ENCODE assay signal across 14 cellular contexts in the genomic region with DNA sequence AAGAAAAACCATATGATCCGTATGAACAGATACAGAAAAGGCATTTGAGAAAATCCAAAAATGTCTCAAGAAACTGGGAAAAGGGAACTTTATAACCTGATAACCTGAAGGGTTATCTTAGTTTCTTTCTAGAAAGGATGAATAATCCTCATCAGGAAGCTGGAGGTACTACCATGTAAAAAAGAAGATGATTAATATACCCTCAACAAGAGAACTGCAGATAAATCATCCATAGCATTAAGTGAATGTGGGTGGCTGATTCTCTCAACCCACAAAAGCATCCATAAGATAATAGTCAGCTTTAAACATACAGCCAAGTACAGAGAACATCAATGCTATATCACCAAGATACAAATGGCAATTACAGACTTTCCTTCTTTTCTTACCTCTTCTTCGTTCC. TPM values are rescaled to one million over a fixed set of nuclear protein-coding genes. Genes with fewer than 3 reads are reported as not detected.
DNase-seq lines count a peak whose midpoint lies in the region; ATAC-seq and TF ChIP-seq lines count a peak whose summit lies in the region.
"Had no signal": no experiment of that assay in that cellular context is flagged by ENCODE, and none has a peak within 500 bp of the region (broad histone marks: within the 10 kb centered on the region; RNA-seq: fewer than 3 reads in every experiment).

No MANE protein-coding gene starts in this region.

- H3K27me3 ChIP-seq in PC-9 (ENCODE audit: insufficient read depth, low read depth), result no peaks in the 10 kb centered on the region
- H3K27me3 ChIP-seq: BLaER1 treated with 17β-estradiol and CSF1 and Interleukin-3, amounts not matched to agents 10 nM and 100 nM had no signal

- no peak for DNase-seq in activated CD8-positive, alpha-beta T cell treated with anti-CD3 and anti-CD28 coated beads for 36 hours
- no peak for DNase-seq in activated CD8-positive, alpha-beta T cell treated with anti-CD3 and anti-CD28 coated beads, Interleukin-2, amount 10 ng/mL, durations not matched to agents 7 days and 5 days
- DNase-seq in ELR (ENCODE audit: low read depth) (peak; percentile 33), putamen (ENCODE audit: low spot score) (peak; percentile 2), midbrain (lab: John Stamatoyannopoulos, UW) (no peak), PC-9 (no peak)
- DNase-seq: ACHN; CD4-positive, CD25-positive, alpha-beta regulatory T cell; DMS53; GM23248 had no signal

- peaks cover 26% of the 10 kb centered on the region for H3K4me1 Mint-ChIP-seq in activated CD8-positive, alpha-beta T cell treated with anti-CD3 and anti-CD28 coated beads for 36 hours (ENCODE audit: low read depth)
- H3K4me1 Mint-ChIP-seq in activated CD8-positive, alpha-beta T cell treated with anti-CD3 and anti-CD28 coated beads, Interleukin-2, amount 10 ng/mL, durations not matched to agents 7 days and 5 days (ENCODE audit: low read depth), result peaks cover 15% of the 10 kb centered on the region
- peaks cover 18% of the 10 kb centered on the region for H3K4me1 Mint-ChIP-seq in activated T-helper 17 cell treated with anti-CD3 and anti-CD28 coated beads, Interleukin-2, amount 50 U/mL, for 72 hours

- no peak overlapping the region for H3K4me3 ChIP-seq in PC-9
- H3K4me3 ChIP-seq: BLaER1 treated with 17β-estradiol and CSF1 and Interleukin-3, amounts not matched to agents 10 nM and 100 nM; GM23248 had no signal

- POLR2A ChIA-PET in activated CD8-positive, alpha-beta T cell treated with anti-CD3 and anti-CD28 coated beads for 36 hours (lab: Charles Lee), result no interaction called here
- POLR2A ChIA-PET in activated CD8-positive, alpha-beta T cell treated with anti-CD3 and anti-CD28 coated beads, Interleukin-2, amount 10 ng/mL, durations not matched to agents 7 days and 5 days (lab: Charles Lee), result interaction anchor here (0.6 kb wide), 1 partner anchor 447 kb away, joined by 3 read pairs; no protein-coding TSS in a partner anchor
- POLR2A ChIA-PET in PC-9 (lab: Charles Lee; ENCODE audit: unreplicated experiment), result no interaction called here

- peaks cover 2% of the 10 kb centered on the region for H3K9me3 Mint-ChIP-seq in activated CD8-positive, alpha-beta T cell treated with anti-CD3 and anti-CD28 coated beads for 36 hours
- no peaks in the 10 kb centered on the region for H3K9me3 Mint-ChIP-seq in activated CD8-positive, alpha-beta T cell treated with anti-CD3 and anti-CD28 coated beads, Interleukin-2, amount 10 ng/mL, durations not matched to agents 7 days and 5 days (ENCODE audit: insufficient read depth)
- no peaks in the 10 kb centered on the region for H3K9me3 Mint-ChIP-seq in activated T-helper 17 cell treated with anti-CD3 and anti-CD28 coated beads, Interleukin-2, amount 50 U/mL, for 72 hours
- H3K9me3 Mint-ChIP-seq: CD4-positive, CD25-positive, alpha-beta regulatory T cell had no signal

- H4K20me1 ChIP-seq in PC-9 (ENCODE audit: insufficient read depth), result no peaks in the 10 kb centered on the region

- no peaks in the 10 kb centered on the region for H3K36me3 ChIP-seq in PC-9 (ENCODE audit: low read depth)

- no peak overlapping the region for H3K27ac Mint-ChIP-seq in activated CD8-positive, alpha-beta T cell treated with anti-CD3 and anti-CD28 coated beads for 36 hours
- H3K27ac Mint-ChIP-seq in activated CD8-positive, alpha-beta T cell treated with anti-CD3 and anti-CD28 coated beads, Interleukin-2, amount 10 ng/mL, durations not matched to agents 7 days and 5 days, result no peak overlapping the region
- no peak overlapping the region for H3K27ac Mint-ChIP-seq in activated T-helper 17 cell treated with anti-CD3 and anti-CD28 coated beads, Interleukin-2, amount 50 U/mL, for 72 hours
- H3K27ac Mint-ChIP-seq: CD4-positive, CD25-positive, alpha-beta regulatory T cell had no signal

- no peak overlapping the region for H3K27ac ChIP-seq in PC-9
- H3K27ac ChIP-seq: BLaER1 treated with 17β-estradiol and CSF1 and Interleukin-3, amounts not matched to agents 10 nM and 100 nM; GM23248; HL-60 had no signal

- H3K27me3 Mint-ChIP-seq in activated CD8-positive, alpha-beta T cell treated with anti-CD3 and anti-CD28 coated beads for 36 hours, result no peaks in the 10 kb centered on the region
- no peaks in the 10 kb centered on the region for H3K27me3 Mint-ChIP-seq in activated CD8-positive, alpha-beta T cell treated with anti-CD3 and anti-CD28 coated beads, Interleukin-2, amount 10 ng/mL, durations not matched to agents 7 days and 5 days (ENCODE audit: low read depth)
- no peaks in the 10 kb centered on the region for H3K27me3 Mint-ChIP-seq in activated T-helper 17 cell treated with anti-CD3 and anti-CD28 coated beads, Interleukin-2, amount 50 U/mL, for 72 hours
- H3K27me3 Mint-ChIP-seq: CD4-positive, CD25-positive, alpha-beta regulatory T cell had no signal

- H3K9me3 ChIP-seq in PC-9 (ENCODE audit: insufficient read depth, low read depth), result no peaks in the 10 kb centered on the region
- H3K9me3 ChIP-seq: BLaER1 treated with 17β-estradiol and CSF1 and Interleukin-3, amounts not matched to agents 10 nM and 100 nM had no signal

- TF ChIP-seq CTCF in activated CD8-positive, alpha-beta T cell treated with anti-CD3 and anti-CD28 coated beads for 36 hours (IDR thresholded peaks at IDR 0.05), result no peak
- no peak for TF ChIP-seq CTCF in PC-9 (conservative IDR thresholded peaks at IDR 0.05)

- no peak overlapping the region for H2AFZ ChIP-seq in PC-9
- H2AFZ ChIP-seq: GM23248 had no signal

- ATAC-seq in activated CD8-positive, alpha-beta T cell treated with anti-CD3 and anti-CD28 coated beads for 36 hours, result peak; percentile 34
- ATAC-seq in activated CD8-positive, alpha-beta T cell treated with anti-CD3 and anti-CD28 coated beads, Interleukin-2, amount 10 ng/mL, durations not matched to agents 7 days and 5 days, result no peak
- ATAC-seq in activated T-helper 17 cell treated with anti-CD3 and anti-CD28 coated beads, Interleukin-2, amount 50 U/mL, for 72 hours (replicated peaks), result peak; percentile 67
- ATAC-seq: HCT116 had no signal

- no peaks in the 10 kb centered on the region for H3K4me1 ChIP-seq in PC-9 (replicated peaks; ENCODE audit: insufficient read depth)

- no peak overlapping the region for H3K4me3 Mint-ChIP-seq in activated CD8-positive, alpha-beta T cell treated with anti-CD3 and anti-CD28 coated beads for 36 hours
- H3K4me3 Mint-ChIP-seq in activated CD8-positive, alpha-beta T cell treated with anti-CD3 and anti-CD28 coated beads, Interleukin-2, amount 10 ng/mL, durations not matched to agents 7 days and 5 days, result no peak overlapping the region
- no peak overlapping the region for H3K4me3 Mint-ChIP-seq in activated T-helper 17 cell treated with anti-CD3 and anti-CD28 coated beads, Interleukin-2, amount 50 U/mL, for 72 hours
- H3K4me3 Mint-ChIP-seq: CD4-positive, CD25-positive, alpha-beta regulatory T cell had no signal

- intact Hi-C loops in activated CD8-positive, alpha-beta T cell treated with anti-CD3 and anti-CD28 coated beads for 36 hours (cut with micrococcal nuclease), result no loop called here
- intact Hi-C loops in PC-9 (cut with micrococcal nuclease; ENCODE audit: unreplicated experiment), result no loop called here

- H3F3A ChIP-seq in PC-9 (ENCODE audit: insufficient read depth, low read depth), result no peaks in the 10 kb centered on the region

- H3K4me2 ChIP-seq in PC-9, result no peak overlapping the region
- H3K4me2 ChIP-seq: BLaER1 treated with 17β-estradiol and CSF1 and Interleukin-3, amounts not matched to agents 10 nM and 100 nM had no signal

- no peaks in the 10 kb centered on the region for H3K79me2 ChIP-seq in PC-9 (ENCODE audit: low read depth)

- CTCF ChIA-PET in activated CD8-positive, alpha-beta T cell treated with anti-CD3 and anti-CD28 coated beads for 36 hours (lab: Charles Lee), result interaction anchor here (1.7 kb wide), 1 partner anchor 10 kb away, joined by 6 read pairs; no protein-coding TSS in a partner anchor
- CTCF ChIA-PET in activated CD8-positive, alpha-beta T cell treated with anti-CD3 and anti-CD28 coated beads, Interleukin-2, amount 10 ng/mL, durations not matched to agents 7 days and 5 days (lab: Charles Lee), result no interaction called here
- CTCF ChIA-PET in PC-9 (lab: Charles Lee), result no interaction called here

- no TSS peak for BruUV-seq in PC-9 (replicated peaks; lab: Mats Ljungman, UMichigan)

- no peaks in the 10 kb centered on the region for H3K9me2 ChIP-seq in PC-9 (ENCODE audit: insufficient read depth)

- peaks cover 13% of the 10 kb centered on the region for H3K36me3 Mint-ChIP-seq in activated CD8-positive, alpha-beta T cell treated with anti-CD3 and anti-CD28 coated beads for 36 hours (ENCODE audit: low read depth)
- H3K36me3 Mint-ChIP-seq in activated CD8-positive, alpha-beta T cell treated with anti-CD3 and anti-CD28 coated beads, Interleukin-2, amount 10 ng/mL, durations not matched to agents 7 days and 5 days (ENCODE audit: low read depth), result peaks cover 21% of the 10 kb centered on the region
- H3K36me3 Mint-ChIP-seq in activated T-helper 17 cell treated with anti-CD3 and anti-CD28 coated beads, Interleukin-2, amount 50 U/mL, for 72 hours (ENCODE audit: low read depth), result peaks cover 23% of the 10 kb centered on the region

RNA-seq across cellular contexts. Expression of a gene that starts 26.4 kb away (rescaled TPM):
- 10 to 100 TPM; 24.9 to 26.8 TPM for total RNA-seq in activated CD8-positive, alpha-beta T cell treated with anti-CD3 and anti-CD28 coated beads for 36 hours
- total RNA-seq in activated CD8-positive, alpha-beta T cell treated with anti-CD3 and anti-CD28 coated beads, Interleukin-2, amount 10 ng/mL, durations not matched to agents 7 days and 5 days, result 10 to 100 TPM; 24.5 to 26.0 TPM
- total RNA-seq in activated T-helper 17 cell treated with anti-CD3 and anti-CD28 coated beads, Interleukin-2, amount 50 U/mL, for 72 hours, result 10 to 100 TPM; 21.8 to 32.5 TPM
- 16.5 and 20.2 TPM in 2 replicates for total RNA-seq in PC-9 (2021)

RNA-seq across cellular contexts. Expression of a gene that starts 26.6 kb away (rescaled TPM):
- 100 to 1,000 TPM; 164 to 186 TPM for total RNA-seq in activated CD8-positive, alpha-beta T cell treated with anti-CD3 and anti-CD28 coated beads for 36 hours
- total RNA-seq in activated CD8-positive, alpha-beta T cell treated with anti-CD3 and anti-CD28 coated beads, Interleukin-2, amount 10 ng/mL, durations not matched to agents 7 days and 5 days, result 10 to 100 TPM; 72.9 to 75.0 TPM
- 100 to 1,000 TPM in 1 of 2 donors, 10 to 100 TPM in 1; 99.9 to 137 TPM for total RNA-seq in activated T-helper 17 cell treated with anti-CD3 and anti-CD28 coated beads, Interleukin-2, amount 50 U/mL, for 72 hours
- 55.1 and 60.6 TPM in 2 replicates for total RNA-seq in PC-9 (2021)

Comparison
In these comparisons a context has a peak if more than half of its experiments do, and no peak if none do; other contexts are left out.
1. DNase-seq: peak in ELR (single experiment) and putamen (single experiment); none in activated CD8-positive, alpha-beta T cell treated with anti-CD3 and anti-CD28 coated beads for 36 hours (single experiment), activated CD8-positive, alpha-beta T cell treated with anti-CD3 and anti-CD28 coated beads, Interleukin-2, amount 10 ng/mL, durations not matched to agents 7 days and 5 days (single experiment), midbrain (single experiment) and PC-9 (0 of 2).